ENCODE assay signal across 11 cellular contexts in genomic region chr19:13398780-13399726, GRCh38.
DNase-seq lines count a peak whose midpoint lies in the region; ATAC-seq, FAIRE-seq and TF ChIP-seq lines count a peak whose summit lies in the region.
"Had no signal": no experiment of that assay in that cellular context is flagged by ENCODE, and none has a peak within 500 bp of the region (broad histone marks: within the 10 kb centered on the region; RNA-seq: fewer than 3 reads in every experiment).

No MANE protein-coding gene starts in this region.

- H4K20me1 ChIP-seq in GM23338 (replicated peaks; ENCODE audit: insufficient read depth) = no peaks in the 10 kb centered on the region; the same call in 1 of the 2 replicates

- FAIRE-seq in RCC 7860 (lab: Jason Lieb, UNC) = peak; percentile 94

- peaks cover 4% of the 10 kb centered on the region; the same call in 1 of the 3 replicates for H3K9me3 Mint-ChIP-seq in GM23338

- H2AFZ ChIP-seq in GM23338 = no peak overlapping the region

- peaks cover 5% of the 10 kb centered on the region for H3K9me2 ChIP-seq in GM23338 (ENCODE audit: insufficient read depth)

- ATAC-seq in GM23338 (no peak), HG02884 (IDR thresholded peaks at IDR 0.05; ENCODE audit: unreplicated experiment) (no peak)
- ATAC-seq: left lobe of liver had no signal

- no peak for TF ChIP-seq CTCF in GM23338 (conservative IDR thresholded peaks at IDR 0.05; ENCODE audit: low read depth in 2 of 2)

- H3K27ac ChIP-seq in GM23338 (ENCODE audit: low read depth) (peak overlapping the region; percentile 76; the same call in 1 of the 2 replicates), epithelial cell of prostate (peak overlapping the region; percentile 91)

- H3F3A ChIP-seq in GM23338 (replicated peaks; ENCODE audit: low read depth) = no peaks in the 10 kb centered on the region

- H3K4me1 Mint-ChIP-seq in GM23338 = peaks cover 21% of the 10 kb centered on the region
- H3K4me1 Mint-ChIP-seq: activated B cell treated with CpG ODN at 0.5 μM for 24 hours had no signal

- no peak overlapping the region for H3K4me3 ChIP-seq in GM23338

- no peaks in the 10 kb centered on the region for H3K36me3 ChIP-seq in GM23338 (ENCODE audit: insufficient read depth)

- H3K4me1 ChIP-seq in GM23338 (ENCODE audit: insufficient read depth) = peaks cover 9% of the 10 kb centered on the region; the same call in 1 of the 2 replicates

- peak overlapping the region; percentile 37 for H3K27ac Mint-ChIP-seq in GM23338
- H3K27ac Mint-ChIP-seq: activated B cell treated with CpG ODN at 0.5 μM for 24 hours had no signal

- H3K27me3 Mint-ChIP-seq in GM23338 (ENCODE audit: insufficient read depth, low read depth, poor library complexity) = peaks cover 7% of the 10 kb centered on the region

- peaks cover 5% of the 10 kb centered on the region; the same call in 2 of the 3 replicates for H3K36me3 Mint-ChIP-seq in GM23338 (ENCODE audit: low read depth)

- H3K27me3 ChIP-seq in GM23338 (ENCODE audit: insufficient read depth) = no peaks in the 10 kb centered on the region

- no peak overlapping the region for H3K4me3 Mint-ChIP-seq in GM23338
- H3K4me3 Mint-ChIP-seq: activated B cell treated with CpG ODN at 0.5 μM for 24 hours had no signal

- no peak overlapping the region for H3K4me2 ChIP-seq in GM23338

- DNase-seq in GM23338 (ENCODE audit: low spot score) = no peak
- DNase-seq in RCC 7860 (ENCODE audit: low spot score) = peak; percentile 92
- DNase-seq in epithelial cell of prostate (ENCODE audit: low read depth, low spot score) = peak; percentile 54
- peak; percentile 32 for DNase-seq in putamen (ENCODE audit: low spot score)
- DNase-seq in midbrain (lab: John Stamatoyannopoulos, UW) = no peak
- no peak for DNase-seq in SW480 (ENCODE audit: low spot score)
- DNase-seq in SKM-1 (lab: John Stamatoyannopoulos, UW; ENCODE audit: unreplicated experiment) = no peak
- DNase-seq: activated B cell treated with CpG ODN at 0.5 μM for 24 hours, NCI-H1436 treated with DMSO at 0.1 percent for 48 hours had no signal

- no peaks in the 10 kb centered on the region for H3K79me2 ChIP-seq in GM23338 (replicated peaks; ENCODE audit: insufficient read depth)

TF ChIP-seq in GM23338, 12 proteins besides CTCF, POLR2A, EP300 and RAD21:
- TF ChIP-seq ZNF331 (CRISPR knock-in tag; IDR thresholded peaks at IDR 0.05; ENCODE audit: low read depth) (no peak), JUNB (IDR thresholded peaks at IDR 0.05; ENCODE audit: unreplicated experiment) (no peak), ZNF462 (CRISPR knock-in tag; IDR thresholded peaks at IDR 0.05) (no peak), ZNF114 (CRISPR knock-in tag; IDR thresholded peaks at IDR 0.05) (no peak), STAT1 (IDR thresholded peaks at IDR 0.05; ENCODE audit: unreplicated experiment) (no peak), ETS1 (IDR thresholded peaks at IDR 0.05) (no peak), EZH2 (IDR thresholded peaks at IDR 0.05; ENCODE audit: low read depth, unreplicated experiment) (no peak), CREB1 (CRISPR knock-in tag; IDR thresholded peaks at IDR 0.05; ENCODE audit: low read depth) (no peak), POLR2AphosphoS5 (IDR thresholded peaks at IDR 0.05; ENCODE audit: low read depth) (no peak), REST (IDR thresholded peaks at IDR 0.05; ENCODE audit: unreplicated experiment) (no peak), EZH2phosphoT487 (IDR thresholded peaks at IDR 0.05; ENCODE audit: unreplicated experiment) (no peak), NANOG (IDR thresholded peaks at IDR 0.05; ENCODE audit: borderline replicate concordance) (no peak)
TF ChIP-seq in GM23338: peak in this region for 0.

Comparison
In these comparisons a context has a peak if more than half of its experiments do, and no peak if none do; other contexts are left out.
1. DNase-seq: peak in RCC 7860 (single experiment), epithelial cell of prostate (single experiment) and putamen (single experiment); none in GM23338 (single experiment), midbrain (single experiment), SW480 (single experiment) and SKM-1 (single experiment).